In genomic region chr18:9240270-9240669, GRCh38 we compare ENCODE assay signal across 1 cellular context.
TF ChIP-seq lines count a peak whose summit lies in the region.

No MANE protein-coding gene starts in this region.

TF ChIP-seq in GM12878, 131 proteins besides CTCF, POLR2A, EP300 and RAD21 (continued from another document):
- TF ChIP-seq PKNOX1 (IDR thresholded peaks at IDR 0.05) = peak; percentile 29; the same call in 1 of the 2 replicates
- TF ChIP-seq, protein P1, sequence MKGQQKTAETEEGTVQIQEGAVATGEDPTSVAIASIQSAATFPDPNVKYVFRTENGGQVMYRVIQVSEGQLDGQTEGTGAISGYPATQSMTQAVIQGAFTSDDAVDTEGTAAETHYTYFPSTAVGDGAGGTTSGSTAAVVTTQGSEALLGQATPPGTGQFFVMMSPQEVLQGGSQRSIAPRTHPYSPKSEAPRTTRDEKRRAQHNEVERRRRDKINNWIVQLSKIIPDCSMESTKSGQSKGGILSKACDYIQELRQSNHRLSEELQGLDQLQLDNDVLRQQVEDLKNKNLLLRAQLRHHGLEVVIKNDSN (IDR thresholded peaks at IDR 0.05; ENCODE audit: borderline replicate concordance, extremely low read length, insufficient read depth, low read depth, low read length) = no peak
- peak; percentile 76 for TF ChIP-seq BCL11A (IDR thresholded peaks at IDR 0.05; ENCODE audit: low read depth, low read length)
- TF ChIP-seq SPI1 (IDR thresholded peaks at IDR 0.05; ENCODE audit: borderline replicate concordance, insufficient read depth, low read depth, low read length) = peak; percentile 85
- peak; percentile 44 for TF ChIP-seq JUNB (IDR thresholded peaks at IDR 0.05)
TF ChIP-seq in GM12878: peak in this region for 10.
